ENCODE assay signal across 15 cellular contexts in genomic region chr3:18870642-18871041, GRCh38.
"Had no signal": no experiment of that assay in that cellular context is flagged by ENCODE, and none has a peak within 500 bp of the region (broad histone marks: within the 10 kb centered on the region; RNA-seq: fewer than 3 reads in every experiment).

No MANE protein-coding gene starts in this region.

- H3K4me3 Mint-ChIP-seq: dendritic cell treated with granulocyte-macrophage colony-stimulating factor and Interleukin-4, amounts not matched to agents 40 ng/mL and 50 ng/mL, for 4 days; immature natural killer cell; T-helper 2 cell treated with Interferon-gamma antibody and Interleukin-4, amounts not matched to agents 5 μg/mL and 100 μg/mL, for 36 hours; type B pancreatic cell had no signal

- H3K27ac Mint-ChIP-seq: dendritic cell treated with granulocyte-macrophage colony-stimulating factor and Interleukin-4, amounts not matched to agents 40 ng/mL and 50 ng/mL, for 4 days; immature natural killer cell; T-helper 2 cell treated with Interferon-gamma antibody and Interleukin-4, amounts not matched to agents 5 μg/mL and 100 μg/mL, for 36 hours; type B pancreatic cell had no signal

- H3K36me3 Mint-ChIP-seq: immature natural killer cell, type B pancreatic cell had no signal

- DNase-seq: activated CD4-positive, alpha-beta T cell treated with anti-CD3 and anti-CD28 coated beads, Interleukin-2, amount 10 ng/mL, durations not matched to agents 24 days and 14 days; activated gamma-delta T cell treated with Interleukin-2 at 50 U/mL for 16 hours; amniotic stem cell; effector CD8-positive, alpha-beta T cell; immature natural killer cell; kidney glomerular epithelial cell; left ventricle myocardium inferior; occipital lobe; posterior cingulate gyrus; sigmoid colon; stomach had no signal

- H3K9me3 Mint-ChIP-seq: dendritic cell treated with granulocyte-macrophage colony-stimulating factor and Interleukin-4, amounts not matched to agents 40 ng/mL and 50 ng/mL, for 4 days; immature natural killer cell; T-helper 2 cell treated with Interferon-gamma antibody and Interleukin-4, amounts not matched to agents 5 μg/mL and 100 μg/mL, for 36 hours; type B pancreatic cell had no signal

- H3K4me1 Mint-ChIP-seq: immature natural killer cell had no signal

- H3K27me3 Mint-ChIP-seq: activated CD4-positive, alpha-beta T cell treated with anti-CD3 and anti-CD28 coated beads, Interleukin-2, amount 10 ng/mL, durations not matched to agents 24 days and 14 days; dendritic cell treated with granulocyte-macrophage colony-stimulating factor and Interleukin-4, amounts not matched to agents 40 ng/mL and 50 ng/mL, for 4 days; type B pancreatic cell had no signal

- ATAC-seq: esophagus mucosa had no signal
